ENCODE assay signal across 8 cellular contexts in the genomic region with DNA sequence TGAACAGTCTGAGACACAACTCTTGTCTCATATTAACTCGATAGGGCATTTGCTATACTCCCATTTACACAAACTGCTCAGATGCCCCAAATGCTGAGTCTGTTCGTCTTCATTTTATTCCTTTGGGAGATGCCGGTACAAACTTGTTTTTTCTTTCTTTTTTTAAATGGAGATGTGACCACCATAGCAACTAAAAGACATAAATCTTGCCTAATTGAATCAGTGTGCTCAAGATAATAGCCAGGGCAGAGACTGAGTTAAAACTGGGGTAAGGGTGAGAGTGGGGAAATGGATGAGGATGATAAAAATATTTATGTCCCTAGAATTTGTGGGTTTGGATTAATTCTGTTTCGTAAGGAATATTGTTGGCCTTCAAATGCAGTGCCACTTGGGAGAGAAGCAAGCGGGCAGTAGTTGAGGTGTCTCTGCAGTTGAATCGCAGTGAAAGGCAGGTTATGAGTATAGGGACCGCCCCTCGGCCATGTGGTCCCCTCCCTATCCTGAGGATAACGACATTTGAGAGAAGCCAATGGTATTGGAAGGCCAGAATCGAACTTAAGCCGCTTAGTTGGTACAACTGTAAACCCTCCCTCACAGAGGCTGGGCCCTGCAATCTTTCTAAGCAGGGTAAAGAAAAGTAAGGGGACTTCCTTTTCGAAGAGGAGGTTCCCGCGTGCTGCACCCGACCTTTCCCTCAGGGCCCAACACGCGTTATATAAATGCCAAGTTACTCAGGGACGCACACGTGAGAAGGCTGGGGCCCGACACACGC. TPM values are rescaled to one million over a fixed set of nuclear protein-coding genes. Genes with fewer than 3 reads are reported as not detected.
DNase-seq lines count a peak whose midpoint lies in the region; ATAC-seq and TF ChIP-seq lines count a peak whose summit lies in the region.

No MANE protein-coding gene starts in this region.

- POLR2A ChIA-PET in A673 (lab: Charles Lee; ENCODE audit: low non-redundant PET) = no interaction called here

- peaks cover 29% of the 10 kb centered on the region for H3K4me1 ChIP-seq in A673 (ENCODE audit: insufficient read depth, low read length, poor library complexity, severe bottlenecking)
- peaks cover 0 to 6% of the 10 kb centered on the region in 2 donors for H3K4me1 ChIP-seq in esophagus (ENCODE audit: control insufficient read depth in 2 of 2, insufficient read depth in 2 of 2, low read length in 1 of 2)
- H3K4me1 ChIP-seq in upper lobe of right lung = peaks cover 9% of the 10 kb centered on the region

- DNase-seq in A673 (ENCODE audit: low spot score) (peak; percentile 72), NCI-H2196 treated with DMSO at 0.1 percent for 48 hours (lab: John Stamatoyannopoulos, UW; ENCODE audit: unreplicated experiment) (peak; percentile 72), upper lobe of right lung (no peak)
- peak; percentile 72 to 73 for DNase-seq in activated CD4-positive, alpha-beta T cell treated with anti-CD3 and anti-CD28 coated beads for 4 hours
- no peak for DNase-seq in natural killer cell treated with Interleukin-12 subunit alpha and Interleukin-12 subunit beta and Interleukin-15 and Interleukin-18, amount 100 ng/mL, for 72 hours (ENCODE audit: low spot score)

- CTCF ChIA-PET in A673 (lab: Charles Lee) = no interaction called here

- intact Hi-C loops in A673 (cut with micrococcal nuclease; ENCODE audit: unreplicated experiment) (loop anchor here (5.0 to 10.0 kb wide), 2 partner anchors 239 to 471 kb away; a partner anchor contains a TSS), upper lobe of right lung (cut with DNase I) (no loop called here)

- TF ChIP-seq CTCF in A673 (conservative IDR thresholded peaks at IDR 0.05; ENCODE audit: low read depth, low read length) (no peak), upper lobe of right lung (IDR thresholded peaks at IDR 0.05) (no peak)

- H3K27ac ChIP-seq in A673 (ENCODE audit: low read depth, low read length, poor library complexity, severe bottlenecking) (peak overlapping the region; percentile 84), esophagus (ENCODE audit: low read depth in 2 of 2, low read length in 1 of 2) (peak overlapping the region; percentile 93 to 97), upper lobe of right lung (peak overlapping the region; percentile 88)

- H3K4me3 ChIP-seq in A673 (ENCODE audit: low read depth, low read length, poor library complexity, severe bottlenecking) = peak overlapping the region; percentile 91
- peak overlapping the region; percentile 82 to 100 for H3K4me3 ChIP-seq in esophagus (ENCODE audit: low read depth in 1 of 2, low read length in 2 of 2)
- H3K4me3 ChIP-seq in upper lobe of right lung = peak overlapping the region; percentile 90

- no peaks in the 10 kb centered on the region for H3K27me3 ChIP-seq in A673 (replicated peaks; ENCODE audit: insufficient read depth, low read depth, low read length, poor library complexity)
- H3K27me3 ChIP-seq in esophagus (ENCODE audit: control insufficient read depth in 1 of 2, insufficient read depth in 2 of 2, low read length in 2 of 2) = no peaks in the 10 kb centered on the region
- H3K27me3 ChIP-seq in upper lobe of right lung = no peaks in the 10 kb centered on the region

- H3K27me3 Mint-ChIP-seq in natural killer cell treated with Interleukin-12 subunit alpha and Interleukin-12 subunit beta and Interleukin-15 and Interleukin-18, amount 100 ng/mL, for 72 hours = peaks cover 0 to 6% of the 10 kb centered on the region in 2 donors

- peak; percentile 28 for ATAC-seq in GM18858 (IDR thresholded peaks at IDR 0.05; ENCODE audit: unreplicated experiment)
- ATAC-seq in HG03066 (IDR thresholded peaks at IDR 0.05; ENCODE audit: low read depth, unreplicated experiment) = peak; percentile 23
- ATAC-seq in natural killer cell treated with Interleukin-12 subunit alpha and Interleukin-12 subunit beta and Interleukin-15 and Interleukin-18, amount 100 ng/mL, for 72 hours = peak; percentile 20 to 51
- ATAC-seq in upper lobe of right lung = peak; percentile 58

- WGBS in esophagus, 2 donors = 20 to 22% methylated on average over 21 of the region's 21 CpGs

- H3K9me3 ChIP-seq in A673 (ENCODE audit: low read depth, low read length, poor library complexity, severe bottlenecking) = no peaks in the 10 kb centered on the region
- no peaks in the 10 kb centered on the region for H3K9me3 ChIP-seq in esophagus (ENCODE audit: control insufficient read depth in 2 of 2, insufficient read depth in 1 of 2, low read depth in 1 of 2, low read length in 1 of 2)
- no peaks in the 10 kb centered on the region for H3K9me3 ChIP-seq in upper lobe of right lung

- H3K36me3 Mint-ChIP-seq in natural killer cell treated with Interleukin-12 subunit alpha and Interleukin-12 subunit beta and Interleukin-15 and Interleukin-18, amount 100 ng/mL, for 72 hours = no peaks in the 10 kb centered on the region

- H3K4me1 Mint-ChIP-seq in natural killer cell treated with Interleukin-12 subunit alpha and Interleukin-12 subunit beta and Interleukin-15 and Interleukin-18, amount 100 ng/mL, for 72 hours (ENCODE audit: low read depth in 2 of 2) = peaks cover 15 to 20% of the 10 kb centered on the region in 2 donors

- H3K27ac Mint-ChIP-seq in natural killer cell treated with Interleukin-12 subunit alpha and Interleukin-12 subunit beta and Interleukin-15 and Interleukin-18, amount 100 ng/mL, for 72 hours = peak overlapping the region; percentile 58 to 63

- TSS peak; percentile 69 for BruUV-seq in A673 (replicated peaks; lab: Mats Ljungman, UMichigan)

- H3K9me3 Mint-ChIP-seq in natural killer cell treated with Interleukin-12 subunit alpha and Interleukin-12 subunit beta and Interleukin-15 and Interleukin-18, amount 100 ng/mL, for 72 hours = no peaks in the 10 kb centered on the region

- H3K4me3 Mint-ChIP-seq in natural killer cell treated with Interleukin-12 subunit alpha and Interleukin-12 subunit beta and Interleukin-15 and Interleukin-18, amount 100 ng/mL, for 72 hours = no peak overlapping the region

- H3K36me3 ChIP-seq in A673 (ENCODE audit: insufficient read depth, low read length, poor library complexity, severe bottlenecking) (no peaks in the 10 kb centered on the region), esophagus (ENCODE audit: control insufficient read depth in 2 of 2, insufficient read depth in 2 of 2, low read length in 1 of 2) (no peaks in the 10 kb centered on the region), upper lobe of right lung (no peaks in the 10 kb centered on the region)

RNA-seq across cellular contexts. Expression of a gene that starts 0.8 kb away (rescaled TPM):
- 18.9 and 20.0 TPM in 2 replicates for total RNA-seq in A673 (2021)
- 1 to 10 TPM; 1.9 to 3.0 TPM for polyA plus RNA-seq in esophagus
- 10 to 100 TPM; 11.1 to 15.3 TPM for total RNA-seq in natural killer cell treated with Interleukin-12 subunit alpha and Interleukin-12 subunit beta and Interleukin-15 and Interleukin-18, amount 100 ng/mL, for 72 hours
- total RNA-seq in upper lobe of right lung = 22.3 TPM

Comparison
In these comparisons a context has a peak if more than half of its experiments do, and no peak if none do; other contexts are left out.
1. DNase-seq: peak in A673 (single experiment), NCI-H2196 treated with DMSO at 0.1 percent for 48 hours (single experiment) and activated CD4-positive, alpha-beta T cell treated with anti-CD3 and anti-CD28 coated beads for 4 hours (2 of 2); none in natural killer cell treated with Interleukin-12 subunit alpha and Interleukin-12 subunit beta and Interleukin-15 and Interleukin-18, amount 100 ng/mL, for 72 hours (single experiment) and upper lobe of right lung (single experiment).
2. Peak in every context shown above with its lines, with median percentiles within 50 percentile points of each other: H3K27ac ChIP-seq, H3K4me3 ChIP-seq and ATAC-seq.